In the genomic region with DNA sequence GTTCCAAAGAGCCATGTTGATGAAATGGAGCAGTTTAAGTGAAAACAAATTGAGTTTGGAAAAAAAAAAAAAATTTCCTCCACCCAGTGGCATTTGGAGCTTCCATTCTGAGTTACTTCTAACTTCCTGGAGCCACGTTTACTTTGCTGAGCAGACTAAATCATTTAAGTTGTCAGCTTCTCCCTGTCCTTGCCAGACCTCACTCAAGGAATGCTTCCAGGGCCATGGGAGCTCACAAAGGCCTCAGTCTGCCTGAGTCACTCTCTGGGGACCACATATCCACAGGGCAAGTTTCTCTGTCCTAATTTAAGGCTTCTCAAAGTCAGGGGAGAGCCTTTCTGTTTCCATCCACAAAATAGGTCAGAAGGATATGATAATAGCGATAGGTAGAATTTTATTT, we compare ENCODE assay signal across 1 cellular context.
A peak's percentile ranks its signal among the peaks of the same experiment; 100 is the strongest.
TF ChIP-seq lines count a peak whose summit lies in the region.

No MANE protein-coding gene starts in this region.

TF ChIP-seq in SK-N-SH, 30 proteins besides CTCF, POLR2A, EP300 and RAD21 (continued from another document):
- TF ChIP-seq FOSL2 (IDR thresholded peaks at IDR 0.05; ENCODE audit: borderline replicate concordance, low read depth) = peak; percentile 11; the same call in 1 of the 2 replicates
- TF ChIP-seq RXRA (IDR thresholded peaks at IDR 0.05; ENCODE audit: borderline replicate concordance, low read depth) = no peak
- no peak for TF ChIP-seq NRF1 (IDR thresholded peaks at IDR 0.05; ENCODE audit: low read depth, low read length)
- TF ChIP-seq, protein P1, sequence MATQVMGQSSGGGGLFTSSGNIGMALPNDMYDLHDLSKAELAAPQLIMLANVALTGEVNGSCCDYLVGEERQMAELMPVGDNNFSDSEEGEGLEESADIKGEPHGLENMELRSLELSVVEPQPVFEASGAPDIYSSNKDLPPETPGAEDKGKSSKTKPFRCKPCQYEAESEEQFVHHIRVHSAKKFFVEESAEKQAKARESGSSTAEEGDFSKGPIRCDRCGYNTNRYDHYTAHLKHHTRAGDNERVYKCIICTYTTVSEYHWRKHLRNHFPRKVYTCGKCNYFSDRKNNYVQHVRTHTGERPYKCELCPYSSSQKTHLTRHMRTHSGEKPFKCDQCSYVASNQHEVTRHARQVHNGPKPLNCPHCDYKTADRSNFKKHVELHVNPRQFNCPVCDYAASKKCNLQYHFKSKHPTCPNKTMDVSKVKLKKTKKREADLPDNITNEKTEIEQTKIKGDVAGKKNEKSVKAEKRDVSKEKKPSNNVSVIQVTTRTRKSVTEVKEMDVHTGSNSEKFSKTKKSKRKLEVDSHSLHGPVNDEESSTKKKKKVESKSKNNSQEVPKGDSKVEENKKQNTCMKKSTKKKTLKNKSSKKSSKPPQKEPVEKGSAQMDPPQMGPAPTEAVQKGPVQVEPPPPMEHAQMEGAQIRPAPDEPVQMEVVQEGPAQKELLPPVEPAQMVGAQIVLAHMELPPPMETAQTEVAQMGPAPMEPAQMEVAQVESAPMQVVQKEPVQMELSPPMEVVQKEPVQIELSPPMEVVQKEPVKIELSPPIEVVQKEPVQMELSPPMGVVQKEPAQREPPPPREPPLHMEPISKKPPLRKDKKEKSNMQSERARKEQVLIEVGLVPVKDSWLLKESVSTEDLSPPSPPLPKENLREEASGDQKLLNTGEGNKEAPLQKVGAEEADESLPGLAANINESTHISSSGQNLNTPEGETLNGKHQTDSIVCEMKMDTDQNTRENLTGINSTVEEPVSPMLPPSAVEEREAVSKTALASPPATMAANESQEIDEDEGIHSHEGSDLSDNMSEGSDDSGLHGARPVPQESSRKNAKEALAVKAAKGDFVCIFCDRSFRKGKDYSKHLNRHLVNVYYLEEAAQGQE (IDR thresholded peaks at IDR 0.05; ENCODE audit: low read depth, low read length) = no peak
- no peak for TF ChIP-seq CHD2 (IDR thresholded peaks at IDR 0.05; ENCODE audit: low read length, partially characterized antibody)
- TF ChIP-seq SIN3A (IDR thresholded peaks at IDR 0.05; ENCODE audit: borderline replicate concordance, low read depth, low read length) = no peak
- no peak for TF ChIP-seq YY1 (IDR thresholded peaks at IDR 0.05; ENCODE audit: low read depth)
- TF ChIP-seq, protein P2, sequence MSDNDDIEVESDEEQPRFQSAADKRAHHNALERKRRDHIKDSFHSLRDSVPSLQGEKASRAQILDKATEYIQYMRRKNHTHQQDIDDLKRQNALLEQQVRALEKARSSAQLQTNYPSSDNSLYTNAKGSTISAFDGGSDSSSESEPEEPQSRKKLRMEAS (IDR thresholded peaks at IDR 0.05; ENCODE audit: low read depth) = 0 out of 2 replicates have a peak, but pooled peaks have one; percentile 17
- TF ChIP-seq TCF12 (IDR thresholded peaks at IDR 0.05) = peak; percentile 28; the same call in 1 of the 2 replicates
- no peak for TF ChIP-seq FOXJ3 (CRISPR knock-in tag; IDR thresholded peaks at IDR 0.05)
- no peak for TF ChIP-seq SMC3 (IDR thresholded peaks at IDR 0.05; ENCODE audit: low read depth, low read length)
- TF ChIP-seq, protein P3, sequence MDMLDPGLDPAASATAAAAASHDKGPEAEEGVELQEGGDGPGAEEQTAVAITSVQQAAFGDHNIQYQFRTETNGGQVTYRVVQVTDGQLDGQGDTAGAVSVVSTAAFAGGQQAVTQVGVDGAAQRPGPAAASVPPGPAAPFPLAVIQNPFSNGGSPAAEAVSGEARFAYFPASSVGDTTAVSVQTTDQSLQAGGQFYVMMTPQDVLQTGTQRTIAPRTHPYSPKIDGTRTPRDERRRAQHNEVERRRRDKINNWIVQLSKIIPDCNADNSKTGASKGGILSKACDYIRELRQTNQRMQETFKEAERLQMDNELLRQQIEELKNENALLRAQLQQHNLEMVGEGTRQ (IDR thresholded peaks at IDR 0.05; ENCODE audit: borderline replicate concordance, low read depth, low read length) = no peak
- no peak for TF ChIP-seq GABPA (IDR thresholded peaks at IDR 0.05; ENCODE audit: low read depth)
- TF ChIP-seq MEF2A (IDR thresholded peaks at IDR 0.05; ENCODE audit: borderline replicate concordance, low read depth) = no peak
- TF ChIP-seq FOXM1 (IDR thresholded peaks at IDR 0.05; ENCODE audit: low read depth) = no peak
- no peak for TF ChIP-seq GATA2 (CRISPR knock-in tag; IDR thresholded peaks at IDR 0.05)
- TF ChIP-seq POLR2AphosphoS5 (IDR thresholded peaks at IDR 0.05; ENCODE audit: low read depth, low read length) = no peak
